ENCODE assay signal across 7 cellular contexts in the genomic region with DNA sequence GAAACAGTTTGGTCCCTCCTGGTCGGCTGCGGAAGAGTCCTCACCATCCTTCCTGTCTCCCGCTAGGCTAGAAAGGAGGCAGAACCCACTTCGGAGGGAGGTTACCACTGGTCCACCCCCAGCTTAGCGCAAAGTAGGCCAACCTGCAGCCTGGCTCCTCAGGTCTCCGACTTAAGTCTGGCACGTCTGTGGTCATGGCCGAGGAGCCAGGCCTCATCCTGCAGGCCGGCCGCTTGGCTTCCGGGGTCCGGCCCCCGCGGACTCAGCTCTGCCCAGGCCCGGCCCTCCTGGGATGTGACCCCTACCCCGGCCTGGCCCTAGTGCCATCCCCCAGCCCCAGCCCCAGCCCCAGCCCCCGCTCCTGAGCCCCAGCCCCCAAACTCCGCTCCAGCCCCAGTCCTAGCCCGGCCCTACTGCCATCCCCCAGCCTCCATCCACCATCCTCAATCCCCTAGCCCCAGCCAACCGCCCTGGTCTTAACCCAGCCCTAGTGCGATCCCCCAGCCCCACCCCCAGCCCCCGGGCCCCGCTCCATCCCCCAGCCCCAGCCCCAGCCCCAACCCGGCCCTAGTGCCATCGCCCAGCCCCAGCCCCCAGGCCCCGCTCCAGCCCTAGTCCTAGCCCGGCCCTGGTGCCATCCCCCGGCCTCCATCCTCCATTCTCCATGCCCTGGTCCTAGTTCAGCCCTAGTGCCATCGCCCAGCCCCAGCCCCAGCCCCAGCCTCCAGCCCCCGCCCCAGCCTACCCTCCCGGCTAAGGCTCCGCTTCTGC. TPM values are rescaled to one million over a fixed set of nuclear protein-coding genes. Genes with fewer than 3 reads are reported as not detected.
DNase-seq lines count a peak whose midpoint lies in the region; ATAC-seq and TF ChIP-seq lines count a peak whose summit lies in the region.

No MANE protein-coding gene starts in this region.

- H2BK15ac ChIP-seq in neuronal stem cell (ENCODE audit: low read length), result peak overlapping the region; percentile 51

- peaks cover 0 to 5% of the 10 kb centered on the region in 2 donors for H3K4me1 ChIP-seq in neuronal stem cell (ENCODE audit: control insufficient read depth in 2 of 2, insufficient read depth in 1 of 2, low read depth in 1 of 2, low read length in 2 of 2)

- H2BK5ac ChIP-seq in neuronal stem cell (ENCODE audit: low read length), result peak overlapping the region; percentile 97

- H3K14ac ChIP-seq in neuronal stem cell (ENCODE audit: low read length), result peak overlapping the region; percentile 75

- peak overlapping the region; percentile 91 for H3K27ac ChIP-seq in WERI-Rb-1
- peak overlapping the region; percentile 54 for H3K27ac ChIP-seq in neuronal stem cell (replicated peaks; ENCODE audit: low read length)

- no peaks in the 10 kb centered on the region for H3K27me3 ChIP-seq in WERI-Rb-1 (ENCODE audit: insufficient read depth, low read depth, severe bottlenecking)
- H3K27me3 ChIP-seq in neuronal stem cell (ENCODE audit: control insufficient read depth in 3 of 3, insufficient read depth in 3 of 3, low read depth in 1 of 3, low read length in 3 of 3), result no peaks in the 10 kb centered on the region

- ATAC-seq in HG03432 (IDR thresholded peaks at IDR 0.05; ENCODE audit: unreplicated experiment), result peak; percentile 28
- ATAC-seq in HG03571 (IDR thresholded peaks at IDR 0.05; ENCODE audit: unreplicated experiment), result no peak
- no peak for ATAC-seq in GM21360 (IDR thresholded peaks at IDR 0.05; ENCODE audit: unreplicated experiment)

- peaks cover 56% of the 10 kb centered on the region for H3K36me3 ChIP-seq in WERI-Rb-1
- peaks cover 28 to 54% of the 10 kb centered on the region in 2 donors for H3K36me3 ChIP-seq in neuronal stem cell (replicated peaks in 1 of 2; ENCODE audit: control insufficient read depth in 2 of 2, insufficient read depth in 2 of 2, low read length in 2 of 2)

- H3K4me2 ChIP-seq in neuronal stem cell (ENCODE audit: insufficient read depth, low read length, poor library complexity, severe bottlenecking), result peak overlapping the region; percentile 89

- H4K91ac ChIP-seq in neuronal stem cell (ENCODE audit: low read depth, low read length, poor library complexity), result no peak overlapping the region

- TF ChIP-seq CTCF in WERI-Rb-1 (IDR thresholded peaks at IDR 0.05; ENCODE audit: low read depth, low read length) (no peak), fibroblast of the aortic adventitia (IDR thresholded peaks at IDR 0.05; ENCODE audit: insufficient read depth, low read length) (no peak)

- no peak overlapping the region for H2BK12ac ChIP-seq in neuronal stem cell (ENCODE audit: low read length)

- peaks cover 5% of the 10 kb centered on the region for H3K79me1 ChIP-seq in neuronal stem cell (ENCODE audit: low read depth, low read length)

- H3K4me3 ChIP-seq in WERI-Rb-1 (ENCODE audit: low read depth, low read length) (peak overlapping the region; percentile 81), fibroblast of the aortic adventitia (ENCODE audit: low read depth, low read length) (peak overlapping the region; percentile 92), neuronal stem cell (ENCODE audit: low read length in 2 of 2) (peak overlapping the region; percentile 97 to 100)

- peak overlapping the region; percentile 100 for H3K18ac ChIP-seq in neuronal stem cell (ENCODE audit: low read length)

- peak overlapping the region; percentile 97 for H2AFZ ChIP-seq in neuronal stem cell (ENCODE audit: low read length)

- DNase-seq in GM03348 (ENCODE audit: low spot score) (peak; percentile 64), WERI-Rb-1 (peak; percentile 64), fibroblast of the aortic adventitia (ENCODE audit: low read depth) (peak; percentile 35), neuronal stem cell (ENCODE audit: low spot score) (no peak)

- no peaks in the 10 kb centered on the region for H3K9me3 ChIP-seq in WERI-Rb-1 (ENCODE audit: severe bottlenecking)
- H3K9me3 ChIP-seq in neuronal stem cell (replicated peaks in 1 of 2; ENCODE audit: control insufficient read depth in 2 of 2, insufficient read depth in 1 of 2, low read depth in 1 of 2, low read length in 2 of 2), result no peaks in the 10 kb centered on the region

- peak overlapping the region; percentile 95 for H3K23ac ChIP-seq in neuronal stem cell (ENCODE audit: low read depth, low read length, poor library complexity)

- peak overlapping the region; percentile 100 for H3K9ac ChIP-seq in neuronal stem cell (ENCODE audit: low read depth, low read length, poor library complexity)

- peak overlapping the region; percentile 23 for H3K4ac ChIP-seq in neuronal stem cell (ENCODE audit: low read length)

- no peak overlapping the region for H2AK5ac ChIP-seq in neuronal stem cell (ENCODE audit: low read depth, low read length)

- WGBS in neuronal stem cell (ENCODE audit: extremely low coverage in 2 of 2, insufficient read length in 2 of 2, insufficient replicate concordance in 1 of 2), 2 donors, result no CpG with 5 or more reads among the region's 32 CpGs

- no peak overlapping the region for H2BK120ac ChIP-seq in neuronal stem cell (ENCODE audit: low read depth, low read length)

- H4K8ac ChIP-seq in neuronal stem cell (ENCODE audit: low read depth, low read length), result peak overlapping the region; percentile 98

RNA-seq across cellular contexts. Expression of gene TOR1A, which starts 0.6 kb away (rescaled TPM):
- 23.0 and 48.9 TPM in 2 replicates for total RNA-seq in fibroblast of the aortic adventitia (ENCODE audit: low replicate concordance)
- 28.2 TPM for polyA plus RNA-seq in neuronal stem cell (2013, experiment 1 of 2)
- polyA plus RNA-seq in neuronal stem cell (2013, experiment 2 of 2), result 27.2 TPM

RNA-seq across cellular contexts. Expression of gene C9orf78, which starts 11.7 kb away (rescaled TPM):
- 37.3 and 107 TPM in 2 replicates for total RNA-seq in fibroblast of the aortic adventitia (ENCODE audit: low replicate concordance)
- 37.6 TPM for polyA plus RNA-seq in neuronal stem cell (2013, experiment 1 of 2)
- polyA plus RNA-seq in neuronal stem cell (2013, experiment 2 of 2), result 36.0 TPM

RNA-seq across cellular contexts. Expression of gene USP20, which starts 11.9 kb away (rescaled TPM):
- total RNA-seq in fibroblast of the aortic adventitia (ENCODE audit: low replicate concordance), result 7.5 and 11.4 TPM in 2 replicates
- 11.8 TPM for polyA plus RNA-seq in neuronal stem cell (2013, experiment 1 of 2)
- 10.9 TPM for polyA plus RNA-seq in neuronal stem cell (2013, experiment 2 of 2)

RNA-seq across cellular contexts. Expression of gene TOR1B, which starts 20.4 kb away (rescaled TPM):
- 24.9 and 36.2 TPM in 2 replicates for total RNA-seq in fibroblast of the aortic adventitia (ENCODE audit: low replicate concordance)
- polyA plus RNA-seq in neuronal stem cell (2013, experiment 1 of 2), result 7.8 TPM
- 9.0 TPM for polyA plus RNA-seq in neuronal stem cell (2013, experiment 2 of 2)
